7 cellular contexts compared by ENCODE assay signal in genomic region chr11:119340335-119341221, GRCh38. TPM values are rescaled to one million over a fixed set of nuclear protein-coding genes. Genes with fewer than 3 reads are reported as not detected.
DNase-seq lines count a peak whose midpoint lies in the region; ATAC-seq and TF ChIP-seq lines count a peak whose summit lies in the region.

TSS of gene C1QTNF5 (minus strand) at chr11:119340883. CDS start at chr11:119340397, 486 bp downstream.

- ATAC-seq in PC-3 (peak; percentile 4; the same call in 1 of the 2 replicates), HG02610 (IDR thresholded peaks at IDR 0.05; ENCODE audit: unreplicated experiment) (no peak)

- H3K9ac ChIP-seq in PC-3 (ENCODE audit: low read length) (no peak within 1 kb of the TSS), mesendoderm (ENCODE audit: low read length) (peak within 1 kb of the TSS; percentile 68)

- H3K56ac ChIP-seq in mesendoderm (ENCODE audit: low read length): peak within 1 kb of the TSS; percentile 87

- H3K18ac ChIP-seq in mesendoderm (ENCODE audit: low read length): peak within 1 kb of the TSS; percentile 19

- H3K4me3 Mint-ChIP-seq in endothelial cell (ENCODE audit: unreplicated experiment): peak within 1 kb of the TSS; percentile 85

- no peaks in the 10 kb centered on the region for H3K36me3 Mint-ChIP-seq in endothelial cell (ENCODE audit: low read depth, unreplicated experiment)

- H3K79me1 ChIP-seq in mesendoderm (ENCODE audit: low read length): peaks cover 6% of the 10 kb centered on the region

- H3K36me3 ChIP-seq in PC-3 (ENCODE audit: low read depth, low read length): no peaks in the 10 kb centered on the region
- no peaks in the 10 kb centered on the region for H3K36me3 ChIP-seq in mesendoderm (ENCODE audit: control insufficient read depth, insufficient read depth, low read length)
- no peaks in the 10 kb centered on the region for H3K36me3 ChIP-seq in transverse colon

- H3K27ac ChIP-seq in PC-3 (ENCODE audit: low read length): no peak within 1 kb of the TSS
- no peak within 1 kb of the TSS for H3K27ac ChIP-seq in mesendoderm (ENCODE audit: low read depth, low read length)
- peak within 1 kb of the TSS; percentile 80 to 84 (median 82) for H3K27ac ChIP-seq in transverse colon

- POLR2A ChIA-PET in PC-3 (lab: Charles Lee; ENCODE audit: unreplicated experiment): interaction anchor here (0.6 kb wide), 3 partner anchors 30 to 239 kb away, joined by 3 to 6 read pairs (median 4); partner anchors contain the start of gene DPAGT1

- H3K9me3 ChIP-seq in PC-3 (ENCODE audit: low read length) (no peaks in the 10 kb centered on the region), transverse colon (no peaks in the 10 kb centered on the region)

- H3K4me2 ChIP-seq in PC-3 (ENCODE audit: low read length) (peak within 1 kb of the TSS; percentile 83), mesendoderm (ENCODE audit: low read length) (peak within 1 kb of the TSS; percentile 89)

- no peaks in the 10 kb centered on the region for H3K9me2 ChIP-seq in PC-3 (replicated peaks; ENCODE audit: low read length)

- no peaks in the 10 kb centered on the region for H3K27me3 ChIP-seq in PC-3 (ENCODE audit: low read length)
- peaks cover 11% of the 10 kb centered on the region for H3K27me3 ChIP-seq in mesendoderm (ENCODE audit: insufficient read depth, low read length, poor library complexity)
- peaks cover 41% of the 10 kb centered on the region for H3K27me3 ChIP-seq in transverse colon

- no peak within 1 kb of the TSS for H3K4ac ChIP-seq in mesendoderm (ENCODE audit: low read depth, low read length)

- H2BK15ac ChIP-seq in mesendoderm (replicated peaks; ENCODE audit: low read depth): no peak within 1 kb of the TSS

- H3K4me1 Mint-ChIP-seq in endothelial cell (ENCODE audit: unreplicated experiment): peaks cover 38% of the 10 kb centered on the region

- CTCF ChIA-PET in PC-3 (lab: Charles Lee): interaction anchor here (0.6 to 1.2 kb wide), 7 partner anchors 18 to 183 kb away, joined by 3 to 10 read pairs (median 4); partner anchors contain the start of gene USP2

- H4K8ac ChIP-seq in mesendoderm (ENCODE audit: low read depth, low read length): no peak within 1 kb of the TSS

- DNase-seq in PC-3: no peak
- DNase-seq in endothelial cell (ENCODE audit: low spot score): peak; percentile 60
- peak; percentile 48 for DNase-seq in mesendoderm
- peak; percentile 70 for DNase-seq in transverse colon
- no peak for DNase-seq in cerebellar cortex (ENCODE audit: low spot score)
- no peak for DNase-seq in OCI-M2 (lab: John Stamatoyannopoulos, UW; ENCODE audit: unreplicated experiment)

- H2AK5ac ChIP-seq in mesendoderm (ENCODE audit: low read length): no peak within 1 kb of the TSS

- H3F3A ChIP-seq in PC-3 (ENCODE audit: low read length, unreplicated experiment): no peaks in the 10 kb centered on the region

- peak within 1 kb of the TSS; percentile 72 for H3K27ac Mint-ChIP-seq in endothelial cell (ENCODE audit: unreplicated experiment)

- H3K79me2 ChIP-seq in PC-3 (ENCODE audit: low read length) (peaks cover 19% of the 10 kb centered on the region), mesendoderm (ENCODE audit: control insufficient read depth, insufficient read depth, low read length) (peaks cover 10% of the 10 kb centered on the region)

- no peak within 1 kb of the TSS for H2BK120ac ChIP-seq in mesendoderm (ENCODE audit: low read depth, low read length)

- H4K5ac ChIP-seq in mesendoderm (ENCODE audit: low read length): no peak within 1 kb of the TSS

- in situ Hi-C loops in transverse colon (cut with MboI; ENCODE audit: low pct_ligation_motif_present in 1 of 4, low pct_unique_long_range_greater_than_20kb in 1 of 4, low sequenced_read_pairs in 3 of 4): no loop called here

- no CpG with 5 or more reads among the region's 53 CpGs for WGBS in mesendoderm (ENCODE audit: extremely low coverage, insufficient coverage, low lambda C conversion rate)
- WGBS in transverse colon (ENCODE audit: low coverage in 1 of 2), 2 donors: 10% methylated on average over 45 of the region's 53 CpGs; no CpG with 5 or more reads in 1 of the 2 donors

- peak within 1 kb of the TSS; percentile 45 for H3K23ac ChIP-seq in mesendoderm (ENCODE audit: low read length)

- peak within 1 kb of the TSS; percentile 63 for H2AFZ ChIP-seq in PC-3 (ENCODE audit: low read length)

- no peak for TF ChIP-seq CTCF in PC-3 (conservative IDR thresholded peaks at IDR 0.05; ENCODE audit: low read depth, low read length)
- TF ChIP-seq CTCF in endothelial cell (IDR thresholded peaks at IDR 0.05; ENCODE audit: unreplicated experiment): no peak
- TF ChIP-seq CTCF in transverse colon (IDR thresholded peaks at IDR 0.05): no peak

- no peaks in the 10 kb centered on the region for H3K9me3 Mint-ChIP-seq in endothelial cell (ENCODE audit: unreplicated experiment)

- no peak within 1 kb of the TSS for H2BK5ac ChIP-seq in mesendoderm (ENCODE audit: low read length)

- H3K4me1 ChIP-seq in PC-3 (ENCODE audit: insufficient read depth, low read length): peaks cover 30% of the 10 kb centered on the region
- peaks cover 5% of the 10 kb centered on the region for H3K4me1 ChIP-seq in mesendoderm (ENCODE audit: control insufficient read depth, low read depth, low read length)
- peaks cover 17 to 53% (median 40%) of the 10 kb centered on the region in 4 donors for H3K4me1 ChIP-seq in transverse colon

- no TSS peak for BruUV-seq in PC-3 (replicated peaks; lab: Mats Ljungman, UMichigan)

- intact Hi-C loops in PC-3 (cut with micrococcal nuclease): no loop called here
- intact Hi-C loops in transverse colon (cut with DNase I; ENCODE audit: low total_unique reads): no loop called here

- no peak for TF ChIP-seq POLR2A in transverse colon (IDR thresholded peaks at IDR 0.05)

- H3K27me3 Mint-ChIP-seq in endothelial cell (ENCODE audit: unreplicated experiment): peaks cover 23% of the 10 kb centered on the region

- H4K20me1 ChIP-seq in PC-3 (ENCODE audit: low read length): 0 out of 2 replicates have a peak, but pooled peaks cover 5% of the 10 kb centered on the region

- H3K4me3 ChIP-seq in PC-3 (ENCODE audit: low read length) (peak within 1 kb of the TSS; percentile 64), mesendoderm (ENCODE audit: low read length) (peak within 1 kb of the TSS; percentile 12), transverse colon (peak within 1 kb of the TSS; percentile 27 to 49 (median 42))

- TF ChIP-seq EP300 in transverse colon (IDR thresholded peaks at IDR 0.05; ENCODE audit: low read depth): no peak

RNA-seq across cellular contexts. Expression of gene C1QTNF5, which starts in this region (rescaled TPM):
- total RNA-seq in PC-3 (2014; rRNA removed): 2.0 and 2.6 TPM in 2 replicates
- total RNA-seq in endothelial cell (ENCODE audit: unreplicated experiment): 26.0 TPM
- 0.35 TPM for polyA plus RNA-seq in mesendoderm (2013, experiment 1 of 2)
- 0.32 TPM for polyA plus RNA-seq in mesendoderm (2013, experiment 2 of 2)
- total RNA-seq in transverse colon: 10 to 100 TPM in 2 of 4 donors, 1 to 10 TPM in 2; 7.6 to 20.5 (median 11.4) TPM

Comparison
In these comparisons a context has a peak if more than half of its experiments do, and no peak if none do; other contexts are left out.
1. DNase-seq: peak in endothelial cell (single experiment), mesendoderm (single experiment) and transverse colon (single experiment); none in PC-3 (single experiment), cerebellar cortex (single experiment) and OCI-M2 (single experiment).
2. H3K27ac ChIP-seq: peak in transverse colon (4 of 4); none in PC-3 (single experiment) and mesendoderm (single experiment).
3. H3K4me3 ChIP-seq: peak in every context shown above with its lines; median percentile 64 in PC-3; 42 in transverse colon; 12 in mesendoderm.